Comparison of ENCODE assay signal across 16 cellular contexts in the genomic region with DNA sequence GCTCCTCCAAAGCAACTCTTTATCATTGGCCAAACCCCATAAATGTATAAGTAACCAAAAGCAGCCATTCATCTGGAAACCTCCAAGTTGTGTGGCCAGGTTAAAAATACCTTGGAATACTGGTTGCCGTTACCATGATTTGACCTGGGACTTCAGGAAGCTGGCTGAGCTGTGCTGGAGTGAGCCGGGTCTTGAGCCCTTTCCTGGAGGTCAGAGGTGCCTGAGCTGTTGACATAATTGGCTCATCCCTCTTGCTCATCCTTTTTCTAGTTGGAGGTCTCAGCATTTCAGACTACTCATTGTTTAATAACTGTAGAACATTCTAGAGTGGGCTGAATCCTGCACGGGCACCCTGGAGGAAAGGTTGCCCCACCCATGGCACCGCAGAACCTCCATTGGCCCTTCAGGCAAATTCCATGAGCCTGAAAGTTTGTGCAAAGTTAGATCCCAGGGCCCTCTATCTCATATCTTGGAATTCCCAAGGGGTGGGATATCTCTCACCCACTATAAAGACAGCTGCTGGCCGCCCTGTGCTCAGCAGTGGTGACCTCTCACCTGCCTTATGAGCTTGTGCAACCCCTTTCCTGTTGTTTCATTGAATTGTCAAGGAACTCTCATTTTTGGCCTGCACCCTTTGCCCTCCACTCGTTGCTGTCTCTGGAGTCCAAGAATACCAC.
"Had no signal": no experiment of that assay in that cellular context is flagged by ENCODE, and none has a peak within 500 bp of the region (broad histone marks: within the 10 kb centered on the region; RNA-seq: fewer than 3 reads in every experiment).

No MANE protein-coding gene starts in this region.

- H2AFZ ChIP-seq: parathyroid adenoma had no signal

- H3K36me3 ChIP-seq: neutrophil had no signal

- H3K4me1 Mint-ChIP-seq: T-cell had no signal

- FAIRE-seq: keratinocyte had no signal

- ATAC-seq: activated T-cell treated with anti-CD3 and anti-CD28 coated beads, Interleukin-2, amount 50 U/mL, for 4 hours; gastrocnemius medialis; naive thymus-derived CD8-positive, alpha-beta T cell; T-cell had no signal

- H3K27me3 ChIP-seq: gastrocnemius medialis, tibial artery had no signal

- H3K27ac Mint-ChIP-seq: activated CD4-positive, alpha-beta T cell treated with anti-CD3 and anti-CD28 coated beads, Interleukin-2, amount 10 ng/mL, durations not matched to agents 24 days and 14 days; naive thymus-derived CD8-positive, alpha-beta T cell; T-cell had no signal

- H3K79me2 ChIP-seq: parathyroid adenoma had no signal

- H3K4me1 ChIP-seq: parathyroid adenoma had no signal

- H3K4me3 ChIP-seq: gastrocnemius medialis, tibial artery had no signal

- H3K4me3 Mint-ChIP-seq: activated CD4-positive, alpha-beta T cell treated with anti-CD3 and anti-CD28 coated beads, Interleukin-2, amount 10 ng/mL, durations not matched to agents 24 days and 14 days; activated T-cell treated with anti-CD3 and anti-CD28 coated beads, Interleukin-2, amount 50 U/mL, for 4 hours; naive thymus-derived CD8-positive, alpha-beta T cell; T-cell had no signal

- H3K9me3 ChIP-seq: gastrocnemius medialis, neutrophil, tibial artery had no signal

- H3K27ac ChIP-seq: gastrocnemius medialis, neutrophil, parathyroid adenoma, tibial artery had no signal

- DNase-seq: activated CD4-positive, alpha-beta T cell treated with anti-CD3 and anti-CD28 coated beads, Interleukin-2, amount 10 ng/mL, durations not matched to agents 24 days and 14 days; activated CD8-positive, alpha-beta memory T cell treated with anti-CD3 and anti-CD28 coated beads, Interleukin-2, amount 50 U/mL, for 4 hours; activated effector memory CD4-positive, alpha-beta T cell treated with Interleukin-2 at 50 U/mL for 16 hours; activated naive CD4-positive, alpha-beta T cell treated with anti-CD3 and anti-CD28 coated beads, Interleukin-2, amount 50 U/mL, for 16 hours; activated T-cell treated with anti-CD3 and anti-CD28 coated beads, Interleukin-2, amount 50 U/mL, for 4 hours; aorta; effector CD4-positive, alpha-beta T cell; gastrocnemius medialis; head of caudate nucleus; naive thymus-derived CD8-positive, alpha-beta T cell; stimulated activated naive CD4-positive, alpha-beta T cell; T-cell; tibial artery had no signal

- H3K9ac ChIP-seq: parathyroid adenoma had no signal
